8 cellular contexts compared by ENCODE assay signal in genomic region chr16:89093602-89094251, GRCh38. TPM values are rescaled to one million over a fixed set of nuclear protein-coding genes. Genes with fewer than 3 reads are reported as not detected.
DNase-seq lines count a peak whose midpoint lies in the region; ATAC-seq and TF ChIP-seq lines count a peak whose summit lies in the region.

Gene ACSF3, plus strand, starts transcription at chr16:89093852. Its CDS starts 6,830 bp downstream, at chr16:89100682.

- H3K36me3 ChIP-seq in SK-N-MC (ENCODE audit: insufficient read depth, low read length) (no peaks in the 10 kb centered on the region), thoracic aorta (no peaks in the 10 kb centered on the region)

- TF ChIP-seq CTCF in GM12864 (IDR thresholded peaks at IDR 0.05; ENCODE audit: low read depth, low read length, missing control alignments): no peak
- no peak for TF ChIP-seq CTCF in osteocyte (IDR thresholded peaks at IDR 0.05)
- TF ChIP-seq CTCF in thoracic aorta (IDR thresholded peaks at IDR 0.05): no peak

- H3K4me1 ChIP-seq in thoracic aorta (ENCODE audit: control insufficient read depth in 1 of 2, low read depth in 2 of 2): peaks cover 10 to 20% of the 10 kb centered on the region in 2 donors

- H3K4me3 Mint-ChIP-seq in activated naive CD4-positive, alpha-beta T cell treated with anti-CD3 and anti-CD28 coated beads, Interleukin-2, amount 50 U/mL, for 24 hours: peak within 1 kb of the TSS; percentile 97
- H3K4me3 Mint-ChIP-seq in osteocyte (ENCODE audit: unreplicated experiment): peak within 1 kb of the TSS; percentile 93

- peaks cover 47% of the 10 kb centered on the region for H3K4me1 Mint-ChIP-seq in activated naive CD4-positive, alpha-beta T cell treated with anti-CD3 and anti-CD28 coated beads, Interleukin-2, amount 50 U/mL, for 24 hours
- peaks cover 22% of the 10 kb centered on the region for H3K4me1 Mint-ChIP-seq in osteocyte (ENCODE audit: unreplicated experiment)

- no peaks in the 10 kb centered on the region for H3K27me3 ChIP-seq in thoracic aorta (replicated peaks; ENCODE audit: insufficient read depth)

- H3K36me3 Mint-ChIP-seq in activated naive CD4-positive, alpha-beta T cell treated with anti-CD3 and anti-CD28 coated beads, Interleukin-2, amount 50 U/mL, for 24 hours: peaks cover 2% of the 10 kb centered on the region
- no peaks in the 10 kb centered on the region for H3K36me3 Mint-ChIP-seq in osteocyte (ENCODE audit: unreplicated experiment)

- H3K9ac ChIP-seq in SK-N-MC (ENCODE audit: insufficient read length): peak within 1 kb of the TSS; percentile 68

- H3K9me3 ChIP-seq in SK-N-MC (ENCODE audit: low read depth, low read length) (no peaks in the 10 kb centered on the region), thoracic aorta (no peaks in the 10 kb centered on the region)

- no peaks in the 10 kb centered on the region for H3K27me3 Mint-ChIP-seq in activated naive CD4-positive, alpha-beta T cell treated with anti-CD3 and anti-CD28 coated beads, Interleukin-2, amount 50 U/mL, for 24 hours
- peaks cover 23% of the 10 kb centered on the region for H3K27me3 Mint-ChIP-seq in osteocyte (ENCODE audit: unreplicated experiment)

- DNase-seq in GM12864 (ENCODE audit: low read depth): no peak
- DNase-seq in SK-N-MC (ENCODE audit: low read depth, low spot score): no peak
- DNase-seq in glomerular visceral epithelial cell (ENCODE audit: extremely low spot score): peak; percentile 59
- no peak for DNase-seq in osteocyte (ENCODE audit: extremely low spot score, unreplicated experiment)
- no peak for DNase-seq in thoracic aorta (ENCODE audit: low spot score)

- H3K27ac ChIP-seq in SK-N-MC (no peak within 1 kb of the TSS), thoracic aorta (peak within 1 kb of the TSS; percentile 17 to 38)

- H3K27ac Mint-ChIP-seq in activated naive CD4-positive, alpha-beta T cell treated with anti-CD3 and anti-CD28 coated beads, Interleukin-2, amount 50 U/mL, for 24 hours: peak within 1 kb of the TSS; percentile 99
- peak within 1 kb of the TSS; percentile 72 for H3K27ac Mint-ChIP-seq in osteocyte (ENCODE audit: unreplicated experiment)

- H3K9me3 Mint-ChIP-seq in activated naive CD4-positive, alpha-beta T cell treated with anti-CD3 and anti-CD28 coated beads, Interleukin-2, amount 50 U/mL, for 24 hours: no peaks in the 10 kb centered on the region
- H3K9me3 Mint-ChIP-seq in osteocyte (ENCODE audit: unreplicated experiment): no peaks in the 10 kb centered on the region

- ATAC-seq in HG02970 (IDR thresholded peaks at IDR 0.05; ENCODE audit: low FRiP score, unreplicated experiment) (peak; percentile 51), thoracic aorta (ENCODE audit: insufficient number of reproducible peaks, low FRiP score, low read depth) (no peak), HG02973 (IDR thresholded peaks at IDR 0.05; ENCODE audit: unreplicated experiment) (no peak)

- H3K4me3 ChIP-seq in GM12864 (ENCODE audit: low read depth, low read length) (peak within 1 kb of the TSS; percentile 90), SK-N-MC (peak within 1 kb of the TSS; percentile 78), thoracic aorta (peak within 1 kb of the TSS; percentile 96)

RNA-seq across cellular contexts. Expression of gene ACSF3, which starts in this region (rescaled TPM):
- total RNA-seq in osteocyte (26.2 and 33.5 TPM in 2 replicates), thoracic aorta (10 to 100 TPM; 24.1 to 41.7 TPM)
